ENCODE assay signal across 23 cellular contexts in genomic region chr1:205357567-205357966, GRCh38. TPM values are rescaled to one million over a fixed set of nuclear protein-coding genes. Genes with fewer than 3 reads are reported as not detected.
"Had no signal": no experiment of that assay in that cellular context is flagged by ENCODE, and none has a peak within 500 bp of the region (broad histone marks: within the 10 kb centered on the region; RNA-seq: fewer than 3 reads in every experiment).

No MANE protein-coding gene starts in this region.

- H3K4me1 Mint-ChIP-seq: natural killer cell had no signal

- H3K9me3 ChIP-seq: heart left ventricle, neutrophil, spleen, tibial artery, upper lobe of left lung, vagina had no signal

- H3K36me3 Mint-ChIP-seq: natural killer cell; stimulated activated memory B cell treated with anti-CD40 and anti-IgM and Interleukin-4, amounts not matched to agents 10 μg/mL and 1 μg/mL and 100 μg/mL, for 72 hours had no signal

- FAIRE-seq: endothelial cell of umbilical vein, islet of Langerhans had no signal

- H3K27ac ChIP-seq: neutrophil, spleen, tibial artery, upper lobe of left lung, vagina had no signal

- DNase-seq: cortex of kidney; erythroblast; foreskin melanocyte; heart left ventricle; kidney glomerular epithelial cell; mammary epithelial cell; natural killer cell; posterior cingulate gyrus; spleen; stimulated activated CD4-positive, alpha-beta T cell treated with anti-CD3 and anti-CD28 coated beads, Interleukin-15, amount 100 ng/mL, for 24 hours; stimulated activated CD4-positive, alpha-beta T cell treated with anti-CD3 and anti-CD28 coated beads, Interleukin-1b, Interleukin-23, amount 100 ng/mL, for 48 hours; stimulated activated CD4-positive, alpha-beta T cell treated with anti-CD3 and anti-CD28 coated beads, Interleukin-4, amount 100 ng/mL, for 24 hours; tibial artery; upper lobe of left lung had no signal

- H3K27ac Mint-ChIP-seq: natural killer cell; stimulated activated memory B cell treated with anti-CD40 and anti-IgM and Interleukin-4, amounts not matched to agents 10 μg/mL and 1 μg/mL and 100 μg/mL, for 72 hours; stimulated activated naive CD8-positive, alpha-beta T cell treated with anti-CD3 and anti-CD28 coated beads, Interleukin-15, Interleukin-2, amounts not matched to agents 100 ng/mL and 50 ng/mL, for 24 hours had no signal

- H3K36me3 ChIP-seq: heart left ventricle, neutrophil, spleen, tibial artery, upper lobe of left lung, vagina had no signal

- H3K9me3 Mint-ChIP-seq: natural killer cell; stimulated activated memory B cell treated with anti-CD40 and anti-IgM and Interleukin-4, amounts not matched to agents 10 μg/mL and 1 μg/mL and 100 μg/mL, for 72 hours; stimulated activated naive CD8-positive, alpha-beta T cell treated with anti-CD3 and anti-CD28 coated beads, Interleukin-15, Interleukin-2, amounts not matched to agents 100 ng/mL and 50 ng/mL, for 24 hours had no signal

- H3K27me3 ChIP-seq: upper lobe of left lung, vagina had no signal

- H3K4me3 Mint-ChIP-seq: natural killer cell; stimulated activated memory B cell treated with anti-CD40 and anti-IgM and Interleukin-4, amounts not matched to agents 10 μg/mL and 1 μg/mL and 100 μg/mL, for 72 hours; stimulated activated naive CD8-positive, alpha-beta T cell treated with anti-CD3 and anti-CD28 coated beads, Interleukin-15, Interleukin-2, amounts not matched to agents 100 ng/mL and 50 ng/mL, for 24 hours had no signal

- ATAC-seq: heart left ventricle, natural killer cell had no signal

- H3K4me3 ChIP-seq: heart left ventricle, spleen, tibial artery, upper lobe of left lung had no signal

RNA-seq across cellular contexts. Expression of gene KLHDC8A, which starts 0.8 kb away (rescaled TPM):
- total RNA-seq: endothelial cell of umbilical vein, mammary epithelial cell, mesenteric fat pad, natural killer cell, osteoblast, pulmonary artery endothelial cell, vagina had no signal
- polyA plus RNA-seq: endothelial cell of umbilical vein, mammary epithelial cell had no signal
